ENCODE assay signal across 13 cellular contexts in genomic region chr16:88442435-88442810, GRCh38. TPM values are rescaled to one million over a fixed set of nuclear protein-coding genes. Genes with fewer than 3 reads are reported as not detected.
DNase-seq lines count a peak whose midpoint lies in the region; ATAC-seq, FAIRE-seq and TF ChIP-seq lines count a peak whose summit lies in the region.
"Had no signal": no experiment of that assay in that cellular context is flagged by ENCODE, and none has a peak within 500 bp of the region (broad histone marks: within the 10 kb centered on the region; RNA-seq: fewer than 3 reads in every experiment).

No MANE protein-coding gene starts in this region.

- H3K27ac ChIP-seq in HepG2 (ENCODE audit: extremely low read length, insufficient read depth, low read length) (no peak overlapping the region), right lobe of liver (no peak overlapping the region), IMR-90 (ENCODE audit: insufficient read depth, low read length) (no peak overlapping the region), substantia nigra (ENCODE audit: low read depth, low read length, poor library complexity, severe bottlenecking) (no peak overlapping the region)
- H3K27ac ChIP-seq: GM23248 had no signal

- no peak for TF ChIP-seq POLR2A in HepG2 (IDR thresholded peaks at IDR 0.05; ENCODE audit: insufficient read depth in 1 of 2, low read depth in 2 of 2, low read length in 2 of 2)
- no peak for TF ChIP-seq POLR2A in right lobe of liver (IDR thresholded peaks at IDR 0.05)
- no peak for TF ChIP-seq POLR2A in IMR-90 (IDR thresholded peaks at IDR 0.05; ENCODE audit: low read depth, low read length)

- H3K4me1 Mint-ChIP-seq in WTC11 = no peaks in the 10 kb centered on the region

- CTCF ChIA-PET in HepG2 (lab: Yijun Ruan, JAX; ENCODE audit: low intra/inter-chr PET ratio, low total read pairs) = interaction anchor here (0.7 to 3.6 kb wide), 9 partner anchors 10 to 119 kb away, joined by 3 to 88 read pairs (median 6); no protein-coding TSS in a partner anchor
- CTCF ChIA-PET in IMR-90 (lab: Yijun Ruan, JAX) = interaction anchor here (0.6 kb wide), 1 partner anchor 10 kb away, joined by 3 read pairs; the partner anchor contains the start of gene ZFPM1
- CTCF ChIA-PET in WTC11 (lab: Charles Lee) = interaction anchor here (1.0 to 1.2 kb wide), 2 partner anchors 12 to 26 kb away, joined by 3 to 4 read pairs; no protein-coding TSS in a partner anchor

- H2AK5ac ChIP-seq in IMR-90 (ENCODE audit: low read depth, low read length) = no peak overlapping the region

- no peak overlapping the region for H4K8ac ChIP-seq in IMR-90 (ENCODE audit: low read depth in 2 of 2, low read length in 2 of 2)

- H2BK20ac ChIP-seq in IMR-90 (ENCODE audit: low read depth, low read length) = no peak overlapping the region

- H2AFZ ChIP-seq in HepG2 (ENCODE audit: low read length) (no peak overlapping the region), IMR-90 (replicated peaks; ENCODE audit: low read length, poor library complexity) (no peak overlapping the region)
- H2AFZ ChIP-seq: GM23248 had no signal

- POLR2A ChIA-PET in HepG2 (lab: Yijun Ruan, JAX) (no interaction called here), IMR-90 (lab: Charles Lee; ENCODE audit: unreplicated experiment) (no interaction called here), WTC11 (lab: Charles Lee) (no interaction called here)

- H3K36me3 ChIP-seq in HepG2 (replicated peaks in 1 of 2; ENCODE audit: control insufficient read depth in 1 of 2, insufficient read depth in 2 of 2, low read length in 2 of 2) (no peaks in the 10 kb centered on the region), right lobe of liver (no peaks in the 10 kb centered on the region), IMR-90 (ENCODE audit: control insufficient read depth, insufficient read depth, low read length) (peaks cover 23% of the 10 kb centered on the region; the same call in 1 of the 2 replicates)
- H3K36me3 ChIP-seq: MG63 had no signal

- no peak overlapping the region for H3K9ac ChIP-seq in HepG2 (ENCODE audit: insufficient read depth, low read depth, low read length)
- H3K9ac ChIP-seq in IMR-90 (ENCODE audit: low read depth, low read length) = no peak overlapping the region
- H3K9ac ChIP-seq: GM23248 had no signal

- no peak overlapping the region for H3K4ac ChIP-seq in IMR-90 (ENCODE audit: low read depth, low read length)

- TF ChIP-seq RAD21 in HepG2 (CRISPR knock-in tag; IDR thresholded peaks at IDR 0.05) (no peak), IMR-90 (IDR thresholded peaks at IDR 0.05; ENCODE audit: low read length) (no peak)

- 9% methylated on average over 7 of the region's 9 CpGs for WGBS in HepG2 (ENCODE audit: low lambda C conversion rate)
- no CpG with 5 or more reads among the region's 9 CpGs for WGBS in right lobe of liver (ENCODE audit: insufficient coverage, low coverage, low lambda C conversion rate, missing lambda C conversion rate)
- 100% methylated on average over 1 of the region's 9 CpGs; no CpG with 5 or more reads in 1 of the 2 experiments for WGBS in IMR-90 (ENCODE audit: extremely low coverage in 2 of 2, insufficient read length in 1 of 2), 2 experiments

- no peak for TF ChIP-seq EP300 in HepG2 (IDR thresholded peaks at IDR 0.05; ENCODE audit: low read depth in 2 of 2, low read length in 2 of 2)
- no peak for TF ChIP-seq EP300 in HepG2 (CRISPR knock-in tag; IDR thresholded peaks at IDR 0.05; ENCODE audit: borderline replicate concordance)

- H2BK15ac ChIP-seq in IMR-90 (ENCODE audit: low read depth, low read length) = no peak overlapping the region

- ATAC-seq in HepG2 (peak; percentile 31), right lobe of liver (no peak), IMR-90 (ENCODE audit: low read depth) (peak; percentile 0; the same call in 1 of the 2 replicates), WTC11 (peak; percentile 9; the same call in 1 of the 2 replicates), GM18858 (IDR thresholded peaks at IDR 0.05; ENCODE audit: unreplicated experiment) (no peak)

- H3K4me2 ChIP-seq in HepG2 (ENCODE audit: low read depth, low read length) (peak overlapping the region; percentile 75), IMR-90 (ENCODE audit: low read depth, low read length) (no peak overlapping the region)

- H3K56ac ChIP-seq in IMR-90 (ENCODE audit: extremely low read depth, insufficient read depth, low read length) = no peak overlapping the region

- no peaks in the 10 kb centered on the region for H3K9me3 ChIP-seq in HepG2 (ENCODE audit: low read length)
- H3K9me3 ChIP-seq in right lobe of liver = no peaks in the 10 kb centered on the region
- no peaks in the 10 kb centered on the region for H3K9me3 ChIP-seq in IMR-90 (ENCODE audit: control insufficient read depth, insufficient read depth, low read length)
- H3K9me3 ChIP-seq: MG63 had no signal

- H3K4me3 Mint-ChIP-seq in WTC11 = no peak overlapping the region
- H3K4me3 Mint-ChIP-seq: HFFc6 had no signal

- no peak for TF ChIP-seq CTCF in HepG2 (CRISPR knock-in tag; IDR thresholded peaks at IDR 0.05)
- no peak for TF ChIP-seq CTCF in right lobe of liver (IDR thresholded peaks at IDR 0.05)
- no peak for TF ChIP-seq CTCF in IMR-90 (conservative IDR thresholded peaks at IDR 0.05; ENCODE audit: low read depth, low read length)
- TF ChIP-seq CTCF in WTC11 (IDR thresholded peaks at IDR 0.05) = no peak

- no peaks in the 10 kb centered on the region for H3K27me3 Mint-ChIP-seq in WTC11 (ENCODE audit: low read depth)
- H3K27me3 Mint-ChIP-seq: CD4-positive, alpha-beta memory T cell had no signal

- H3K79me2 ChIP-seq in HepG2 (ENCODE audit: insufficient read depth, low read length) = no peaks in the 10 kb centered on the region

- H3K27ac Mint-ChIP-seq in WTC11 = no peak overlapping the region
- H3K27ac Mint-ChIP-seq: HFFc6 had no signal

- no peaks in the 10 kb centered on the region for H4K20me1 ChIP-seq in HepG2 (ENCODE audit: insufficient read depth, low read length)
- peaks cover 63% of the 10 kb centered on the region for H4K20me1 ChIP-seq in IMR-90 (ENCODE audit: insufficient read depth, low read length)

- no peaks in the 10 kb centered on the region for H3K9me3 Mint-ChIP-seq in WTC11
- H3K9me3 Mint-ChIP-seq: CD4-positive, alpha-beta memory T cell; HFFc6 had no signal

- no peak overlapping the region for H3K14ac ChIP-seq in IMR-90 (replicated peaks; ENCODE audit: low read depth, low read length)

- no peak for FAIRE-seq in HepG2 (lab: Jason Lieb, UNC)
- FAIRE-seq: A204.1 had no signal

- in situ Hi-C loops in HepG2 (cut with HindIII; ENCODE audit: extremely low pct_ligation_motif_present, low pct_unique_long_range_greater_than_20kb) (no loop called here), IMR-90 (cut with MboI; ENCODE audit: low sequenced_read_pairs) (no loop called here)

- H2BK120ac ChIP-seq in IMR-90 (ENCODE audit: low read depth, low read length) = no peak overlapping the region

- H3K9me1 ChIP-seq in IMR-90 (ENCODE audit: insufficient read depth, low read length) = peaks cover 2% of the 10 kb centered on the region; the same call in 1 of the 2 replicates

- dilution Hi-C loops in IMR-90 (cut with HindIII; ENCODE audit: low sequenced_read_pairs, unreplicated experiment) = no loop called here

- H4K91ac ChIP-seq in IMR-90 (ENCODE audit: insufficient read depth, low read depth, low read length) = no peak overlapping the region

- no peak overlapping the region for H2AK9ac ChIP-seq in IMR-90 (replicated peaks; ENCODE audit: low read depth, low read length, poor library complexity)

- no peak overlapping the region for H3K18ac ChIP-seq in IMR-90 (ENCODE audit: low read depth, low read length)

- H3K36me3 Mint-ChIP-seq in WTC11 = no peaks in the 10 kb centered on the region
- H3K36me3 Mint-ChIP-seq: CD4-positive, alpha-beta memory T cell had no signal

- BruUV-seq in HepG2 (replicated peaks; lab: Mats Ljungman, UMichigan) (no TSS peak), IMR-90 (replicated peaks; lab: Mats Ljungman, UMichigan) (no TSS peak)

- H3K79me1 ChIP-seq in IMR-90 (ENCODE audit: low read depth in 1 of 2, low read length in 2 of 2) = peaks cover 4 to 11% of the 10 kb centered on the region in 2 experiments; a peak in 3 of 4 replicates

- no peak overlapping the region for H2BK5ac ChIP-seq in IMR-90 (ENCODE audit: low read depth, low read length, poor library complexity, severe bottlenecking)

- DNase-seq in HepG2 (ENCODE audit: low spot score) (no peak), right lobe of liver (no peak), IMR-90 (no peak), WTC11 (ENCODE audit: low spot score) (no peak), substantia nigra (lab: John Stamatoyannopoulos, UW) (no peak), DMS153 (lab: John Stamatoyannopoulos, UW) (no peak), activated T-cell treated with anti-CD3 and anti-CD28 coated beads for 4 hours (no peak)

- H3K4me1 ChIP-seq in HepG2 (ENCODE audit: insufficient read depth, low read length) (peaks cover 16% of the 10 kb centered on the region), right lobe of liver (peaks cover 0 to 9% (median 4%) of the 10 kb centered on the region in 4 donors), IMR-90 (ENCODE audit: control insufficient read depth, insufficient read depth, low read length) (peaks cover 6% of the 10 kb centered on the region)

- intact Hi-C loops in HepG2 (cut with micrococcal nuclease; ENCODE audit: unreplicated experiment) = loop anchor here (2.0 kb wide), 2 partner anchors 46 to 84 kb away; no protein-coding TSS in a partner anchor
- intact Hi-C loops in right lobe of liver (cut with DNase I) = loop anchor here (5.0 kb wide), 3 partner anchors 85 to 120 kb away; no protein-coding TSS in a partner anchor
- intact Hi-C loops in IMR-90 (cut with micrococcal nuclease) = no loop called here

- H3K27me3 ChIP-seq in HepG2 (ENCODE audit: control insufficient read depth in 1 of 2, insufficient read depth in 2 of 2, low read length in 2 of 2) (peaks cover 51 to 94% of the 10 kb centered on the region in 2 experiments), right lobe of liver (no peaks in the 10 kb centered on the region), IMR-90 (ENCODE audit: control insufficient read depth, insufficient read depth, low read length) (no peaks in the 10 kb centered on the region)
- H3K27me3 ChIP-seq: MG63 had no signal

- H3K4me3 ChIP-seq in HepG2 (replicated peaks in 1 of 3; ENCODE audit: insufficient read depth in 1 of 3, low read depth in 2 of 3, low read length in 3 of 3) (peak overlapping the region; percentile 4 to 66 (median 17); a peak in 3 of 6 replicates), right lobe of liver (no peak overlapping the region), IMR-90 (ENCODE audit: insufficient read depth, low read depth, low read length) (no peak overlapping the region)
- H3K4me3 ChIP-seq: GM23248, MG63 had no signal

- H4K5ac ChIP-seq in IMR-90 (ENCODE audit: low read depth, low read length) = no peak overlapping the region

- H3K23ac ChIP-seq in IMR-90 (ENCODE audit: low read depth, low read length) = no peak overlapping the region

RNA-seq across cellular contexts. Expression of gene ZFPM1, which starts 10.7 kb away (rescaled TPM):
- total RNA-seq in HepG2 (2016; rRNA removed; fragmentation: Illumina TruSeq; extraction: Trizol) = 3.4 and 3.8 TPM in 2 replicates
- total RNA-seq in HepG2 (2016; cell fraction: cytosol; rRNA removed; fragmentation: Illumina TruSeq; extraction: Trizol; ENCODE audit: low read depth) = 0.81 and 2.1 TPM in 2 replicates
- 3.4 and 3.9 TPM in 2 replicates for total RNA-seq in HepG2 (2016; cell fraction: insoluble cytoplasmic fraction; rRNA removed; fragmentation: Illumina TruSeq; extraction: Trizol)
- total RNA-seq in HepG2 (2016; cell fraction: membrane; rRNA removed; fragmentation: Illumina TruSeq; extraction: Trizol) = 3.4 and 4.3 TPM in 2 replicates
- 3.4 and 6.6 TPM in 2 replicates for total RNA-seq in HepG2 (2016; cell fraction: nucleus; rRNA removed; fragmentation: Illumina TruSeq; extraction: Trizol)
- polyA plus RNA-seq in HepG2 (2011; rRNA removed) = 1.3 and 1.7 TPM in 2 replicates
- polyA plus RNA-seq in HepG2 (2011; cell fraction: cytosol; rRNA removed) = 0.79 and 1.3 TPM in 2 replicates
- polyA plus RNA-seq in HepG2 (2011; cell fraction: nucleus; rRNA removed) = 7.1 and 7.6 TPM in 2 replicates
- 7.2 and 7.6 TPM in 2 replicates for polyA plus RNA-seq in HepG2 (2012)
- 1.2 TPM in 2 replicates for polyA plus RNA-seq in HepG2 (2016; cell fraction: cytosol; fragmentation: Illumina TruSeq; extraction: Trizol; ENCODE audit: low read depth)
- 3.7 and 8.7 TPM in 2 replicates for polyA plus RNA-seq in HepG2 (2016; cell fraction: insoluble cytoplasmic fraction; fragmentation: Illumina TruSeq; extraction: Trizol; ENCODE audit: low read depth)
- polyA plus RNA-seq in HepG2 (2016; cell fraction: membrane; fragmentation: Illumina TruSeq; extraction: Trizol; ENCODE audit: low read depth) = 2.7 and 4.8 TPM in 2 replicates
- 14.0 and 14.3 TPM in 2 replicates for polyA plus RNA-seq in HepG2 (2016; cell fraction: nucleus; fragmentation: Illumina TruSeq; extraction: Trizol; ENCODE audit: insufficient read depth, low read depth)
- 0.98 and 4.2 TPM in 2 replicates for polyA minus RNA-seq in HepG2 (2011; rRNA and poly(A)+ RNA removed; ENCODE audit: low replicate concordance)
- polyA minus RNA-seq in HepG2 (2011; cell fraction: cytosol; rRNA and poly(A)+ RNA removed) = 2.7 and 6.6 TPM in 2 replicates
- 5.0 and 7.5 TPM in 2 replicates for polyA minus RNA-seq in HepG2 (2011; cell fraction: nucleus; rRNA and poly(A)+ RNA removed)
- total RNA-seq in right lobe of liver = 10 to 100 TPM in 2 of 6 experiments, 1 to 10 TPM in 4; 3.8 to 15.5 (median 8.3) TPM
- 0.28 and 0.36 TPM in 2 replicates for total RNA-seq in IMR-90 (2012; rRNA removed)
- 1.1 and 1.8 TPM in 2 replicates for polyA plus RNA-seq in IMR-90 (2012; rRNA removed)
- polyA plus RNA-seq in IMR-90 (2012; cell fraction: cytosol; rRNA removed) = 1.2 and 2.4 TPM in 2 replicates
- 4.0 and 9.2 TPM in 2 replicates for polyA plus RNA-seq in IMR-90 (2012; cell fraction: nucleus; rRNA removed; ENCODE audit: low replicate concordance)
- total RNA-seq in WTC11 (2021) = 8.1 to 9.3 TPM (median 8.5 TPM) in 3 replicates

RNA-seq across cellular contexts. Expression of gene ZNF469, which starts 59.7 kb away (rescaled TPM):
- total RNA-seq in HepG2 (2016; rRNA removed; fragmentation: Illumina TruSeq; extraction: Trizol) (not detected in 2 replicates), right lobe of liver (1 to 10 TPM in 2 of 6 experiments, under 1 TPM in 4; 0.22 to 1.3 (median 0.37) TPM), IMR-90 (2012; rRNA removed) (1.1 and 1.4 TPM in 2 replicates), WTC11 (2021) (1.8 to 3.2 TPM (median 2.4 TPM) in 3 replicates)
- total RNA-seq in HepG2 (2016; cell fraction: cytosol; rRNA removed; fragmentation: Illumina TruSeq; extraction: Trizol; ENCODE audit: low read depth) = not detected in 2 replicates
- total RNA-seq in HepG2 (2016; cell fraction: insoluble cytoplasmic fraction; rRNA removed; fragmentation: Illumina TruSeq; extraction: Trizol) = not detected in 2 replicates
- not detected in 2 replicates for total RNA-seq in HepG2 (2016; cell fraction: membrane; rRNA removed; fragmentation: Illumina TruSeq; extraction: Trizol)
- not detected in 2 replicates for total RNA-seq in HepG2 (2016; cell fraction: nucleus; rRNA removed; fragmentation: Illumina TruSeq; extraction: Trizol)
- polyA plus RNA-seq in HepG2 (2011; rRNA removed) (not detected in 2 replicates), IMR-90 (2012; rRNA removed) (13.3 and 16.4 TPM in 2 replicates)
- polyA plus RNA-seq in HepG2 (2011; cell fraction: cytosol; rRNA removed) = not detected in 2 replicates
- 0.02 TPM in 1 of 2 replicates, not detected in the other for polyA plus RNA-seq in HepG2 (2011; cell fraction: nucleus; rRNA removed)
- not detected in 2 replicates for polyA plus RNA-seq in HepG2 (2012)
- polyA plus RNA-seq in HepG2 (2016; cell fraction: cytosol; fragmentation: Illumina TruSeq; extraction: Trizol; ENCODE audit: low read depth) = not detected in 2 replicates
- not detected in 2 replicates for polyA plus RNA-seq in HepG2 (2016; cell fraction: insoluble cytoplasmic fraction; fragmentation: Illumina TruSeq; extraction: Trizol; ENCODE audit: low read depth)
- not detected in 2 replicates for polyA plus RNA-seq in HepG2 (2016; cell fraction: membrane; fragmentation: Illumina TruSeq; extraction: Trizol; ENCODE audit: low read depth)
- polyA plus RNA-seq in HepG2 (2016; cell fraction: nucleus; fragmentation: Illumina TruSeq; extraction: Trizol; ENCODE audit: insufficient read depth, low read depth) = not detected in 2 replicates
- not detected in 2 replicates for polyA minus RNA-seq in HepG2 (2011; rRNA and poly(A)+ RNA removed; ENCODE audit: low replicate concordance)
- polyA minus RNA-seq in HepG2 (2011; cell fraction: cytosol; rRNA and poly(A)+ RNA removed) = not detected in 2 replicates
- polyA minus RNA-seq in HepG2 (2011; cell fraction: nucleus; rRNA and poly(A)+ RNA removed) = not detected in 2 replicates
- polyA plus RNA-seq in IMR-90 (2012; cell fraction: cytosol; rRNA removed) = 5.1 and 8.8 TPM in 2 replicates
- polyA plus RNA-seq in IMR-90 (2012; cell fraction: nucleus; rRNA removed; ENCODE audit: low replicate concordance) = 32.3 and 70.4 TPM in 2 replicates

Comparison
In these comparisons a context has a peak if more than half of its experiments do, and no peak if none do; other contexts are left out.
1. ATAC-seq: peak in HepG2 (single experiment), IMR-90 (single experiment) and WTC11 (single experiment); none in right lobe of liver (0 of 4) and GM18858 (single experiment).
2. H3K4me3 ChIP-seq: peak in HepG2 (3 of 3); none in right lobe of liver (0 of 3) and IMR-90 (single experiment).
3. Of the 50 proteins assayed by ChIP-seq in both HepG2 and WTC11: peak only in HepG2: ZNF281; only in WTC11: SP1; in both: none; in neither: 48.